Comparison of ENCODE assay signal across 8 cellular contexts in genomic region chr2:8488001-8488738, GRCh38.
DNase-seq lines count a peak whose midpoint lies in the region; ATAC-seq and TF ChIP-seq lines count a peak whose summit lies in the region.

No MANE protein-coding gene starts in this region.

- no peak overlapping the region for H3K27ac ChIP-seq in tibial nerve

- no peaks in the 10 kb centered on the region for H3K27me3 ChIP-seq in tibial nerve

- 66 to 70% methylated on average over 23 of the region's 23 CpGs for WGBS in tibial nerve, 2 donors

- DNase-seq in activated CD4-positive, alpha-beta T cell treated with anti-CD3 and anti-CD28 coated beads for 48 hours, result peak; percentile 73
- DNase-seq in effector CD8-positive, alpha-beta T cell (lab: John Stamatoyannopoulos, UW), result peak; percentile 16
- DNase-seq in stimulated activated CD4-positive, alpha-beta T cell treated with anti-CD3 and anti-CD28 coated beads, Interleukin-4, amount 100 ng/mL, for 4 hours, result peak; percentile 39 to 59
- DNase-seq in tibial nerve (ENCODE audit: low spot score in 2 of 2), result no peak
- no peak for DNase-seq in dedifferentiated amniotic fluid mesenchymal stem cell (ENCODE audit: extremely low spot score)
- no peak for DNase-seq in ACHN

- H3K4me3 ChIP-seq in tibial nerve, result peak overlapping the region in 1 of 4 donors; percentile 21

- H3K4me1 ChIP-seq in tibial nerve, result peaks cover 0 to 11% (median 0%) of the 10 kb centered on the region in 4 donors

- TF ChIP-seq EP300 in tibial nerve (IDR thresholded peaks at IDR 0.05), result no peak

- no peaks in the 10 kb centered on the region for H3K9me3 ChIP-seq in tibial nerve

- TF ChIP-seq CTCF in tibial nerve (IDR thresholded peaks at IDR 0.05), result no peak

- no peaks in the 10 kb centered on the region for H3K36me3 ChIP-seq in tibial nerve

- ATAC-seq in GM18858 (IDR thresholded peaks at IDR 0.05; ENCODE audit: unreplicated experiment) (peak; percentile 82), HG02870 (IDR thresholded peaks at IDR 0.05; ENCODE audit: unreplicated experiment) (peak; percentile 92)

- TF ChIP-seq POLR2A in tibial nerve (IDR thresholded peaks at IDR 0.05), result no peak

- in situ Hi-C loops in ACHN (cut with HindIII; ENCODE audit: low pct_ligation_motif_present, low pct_unique_long_range_greater_than_20kb, low sequenced_read_pairs), result no loop called here

Comparison
In these comparisons a context has a peak if more than half of its experiments do, and no peak if none do; other contexts are left out.
1. DNase-seq: peak in activated CD4-positive, alpha-beta T cell treated with anti-CD3 and anti-CD28 coated beads for 48 hours (single experiment), effector CD8-positive, alpha-beta T cell (single experiment) and stimulated activated CD4-positive, alpha-beta T cell treated with anti-CD3 and anti-CD28 coated beads, Interleukin-4, amount 100 ng/mL, for 4 hours (2 of 2); none in tibial nerve (0 of 2), dedifferentiated amniotic fluid mesenchymal stem cell (single experiment) and ACHN (single experiment).